11 cellular contexts compared by ENCODE assay signal in the genomic region with DNA sequence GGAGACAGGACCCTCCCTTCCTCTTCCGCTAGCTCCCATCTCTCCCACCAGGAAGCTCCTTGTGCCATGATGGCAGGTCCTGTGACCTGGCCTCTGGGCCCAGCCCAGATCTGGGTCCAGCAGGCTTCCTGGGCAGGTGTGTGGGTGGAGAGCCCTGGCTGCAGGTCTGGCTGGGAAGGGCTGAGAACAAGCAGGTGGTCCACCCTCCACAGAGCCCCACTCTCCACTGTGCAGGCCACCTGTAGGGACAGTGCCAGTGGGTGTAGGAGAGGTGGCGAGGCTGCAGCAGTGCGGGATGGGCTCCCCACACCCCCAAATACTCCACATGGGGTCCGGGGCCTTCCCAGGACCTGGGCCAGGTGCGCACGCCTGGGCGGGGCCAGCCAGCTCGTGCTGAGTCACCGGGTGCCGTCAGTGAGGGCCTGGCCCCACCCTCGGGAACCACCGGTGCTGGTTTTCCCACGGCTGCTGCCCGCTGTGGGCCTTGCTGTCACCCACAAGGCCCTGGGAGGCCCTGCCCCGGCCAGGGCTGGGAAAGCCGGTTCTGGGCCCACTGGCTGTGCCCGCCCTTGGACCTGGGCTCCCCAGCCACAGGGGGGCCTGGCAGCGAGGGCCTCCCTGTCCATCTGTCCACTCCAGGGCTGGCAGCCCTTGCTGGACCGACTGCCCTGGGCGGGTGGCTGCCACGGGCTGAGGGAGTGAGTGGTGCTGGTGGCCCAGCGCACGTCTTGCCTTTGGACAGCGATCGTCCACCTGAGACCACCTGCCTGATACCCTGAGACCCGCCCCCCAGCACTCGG. TPM values are rescaled to one million over a fixed set of nuclear protein-coding genes. Genes with fewer than 3 reads are reported as not detected.
DNase-seq lines count a peak whose midpoint lies in the region; ATAC-seq and TF ChIP-seq lines count a peak whose summit lies in the region.
"Had no signal": no experiment of that assay in that cellular context is flagged by ENCODE, and none has a peak within 500 bp of the region (broad histone marks: within the 10 kb centered on the region; RNA-seq: fewer than 3 reads in every experiment).

No MANE protein-coding gene starts in this region.

- H4K20me1 ChIP-seq in PC-3 (ENCODE audit: low read length) = no peaks in the 10 kb centered on the region

- WGBS in suprapubic skin = 51% methylated on average over 2 of the region's 27 CpGs

- H3K4me2 ChIP-seq in PC-3 (ENCODE audit: low read length) = peak overlapping the region; percentile 65

- peak overlapping the region; percentile 94 for H3K9ac ChIP-seq in PC-3 (ENCODE audit: low read length)

- no peak overlapping the region; the same call in 1 of the 2 replicates for H2AFZ ChIP-seq in PC-3 (ENCODE audit: low read length)

- no peaks in the 10 kb centered on the region for H3K9me3 Mint-ChIP-seq in activated naive CD4-positive, alpha-beta T cell treated with anti-CD3 and anti-CD28 coated beads, Interleukin-2, amount 10 ng/mL, durations not matched to agents 7 days and 5 days
- no peaks in the 10 kb centered on the region for H3K9me3 Mint-ChIP-seq in activated naive CD4-positive, alpha-beta T cell treated with anti-CD3 and anti-CD28 coated beads, Interleukin-2, amount 50 U/mL, for 72 hours
- H3K9me3 Mint-ChIP-seq: activated T-cell treated with anti-CD3 and anti-CD28 coated beads, Interleukin-2, amount 50 U/mL, for 72 hours; HFFc6 had no signal

- TF ChIP-seq CTCF in PC-3 (conservative IDR thresholded peaks at IDR 0.05; ENCODE audit: low read depth, low read length) (no peak), foreskin keratinocyte (conservative IDR thresholded peaks at IDR 0.05) (peak; percentile 17), suprapubic skin (IDR thresholded peaks at IDR 0.05) (no peak)

- TF ChIP-seq EP300 in suprapubic skin (IDR thresholded peaks at IDR 0.05) = no peak

- POLR2A ChIA-PET in PC-3 (lab: Charles Lee; ENCODE audit: unreplicated experiment) = interaction anchor here (0.6 kb wide), 1 partner anchor 8 kb away, joined by 3 read pairs; no protein-coding TSS in a partner anchor

- H3F3A ChIP-seq in PC-3 (ENCODE audit: low read length, unreplicated experiment) = no peaks in the 10 kb centered on the region

- DNase-seq in activated naive CD4-positive, alpha-beta T cell treated with anti-CD3 and anti-CD28 coated beads, Interleukin-2, amount 10 ng/mL, durations not matched to agents 7 days and 5 days = peak; percentile 40
- no peak for DNase-seq in activated naive CD4-positive, alpha-beta T cell treated with anti-CD3 and anti-CD28 coated beads, Interleukin-2, amount 50 U/mL, for 72 hours (ENCODE audit: low spot score in 2 of 2)
- DNase-seq in PC-3 (peak; percentile 84), foreskin keratinocyte (peak; percentile 84 to 89), suprapubic skin (ENCODE audit: low spot score in 2 of 2) (peak; percentile 75 to 82), globus pallidus (ENCODE audit: low spot score) (no peak), putamen (ENCODE audit: low spot score) (no peak)
- DNase-seq: activated T-cell treated with anti-CD3 and anti-CD28 coated beads, Interleukin-2, amount 50 U/mL, for 72 hours; foreskin melanocyte; HFFc6 had no signal

- no peaks in the 10 kb centered on the region for H3K36me3 Mint-ChIP-seq in activated naive CD4-positive, alpha-beta T cell treated with anti-CD3 and anti-CD28 coated beads, Interleukin-2, amount 10 ng/mL, durations not matched to agents 7 days and 5 days
- no peaks in the 10 kb centered on the region for H3K36me3 Mint-ChIP-seq in activated naive CD4-positive, alpha-beta T cell treated with anti-CD3 and anti-CD28 coated beads, Interleukin-2, amount 50 U/mL, for 72 hours

- no peak overlapping the region for H3K4me3 Mint-ChIP-seq in activated naive CD4-positive, alpha-beta T cell treated with anti-CD3 and anti-CD28 coated beads, Interleukin-2, amount 10 ng/mL, durations not matched to agents 7 days and 5 days
- H3K4me3 Mint-ChIP-seq: activated T-cell treated with anti-CD3 and anti-CD28 coated beads, Interleukin-2, amount 50 U/mL, for 72 hours; HFFc6 had no signal

- no peaks in the 10 kb centered on the region for H3K36me3 ChIP-seq in PC-3 (ENCODE audit: low read depth, low read length)
- H3K36me3 ChIP-seq in suprapubic skin = no peaks in the 10 kb centered on the region

- H3K27ac ChIP-seq in PC-3 (ENCODE audit: low read length) (peak overlapping the region; percentile 97), foreskin keratinocyte (peak overlapping the region; percentile 99), suprapubic skin (peak overlapping the region; percentile 91)

- peaks cover 6% of the 10 kb centered on the region for H3K4me1 Mint-ChIP-seq in activated naive CD4-positive, alpha-beta T cell treated with anti-CD3 and anti-CD28 coated beads, Interleukin-2, amount 10 ng/mL, durations not matched to agents 7 days and 5 days

- peaks cover 26% of the 10 kb centered on the region for H3K4me1 ChIP-seq in PC-3 (ENCODE audit: insufficient read depth, low read length)
- peaks cover 18% of the 10 kb centered on the region for H3K4me1 ChIP-seq in foreskin keratinocyte
- peaks cover 86% of the 10 kb centered on the region for H3K4me1 ChIP-seq in suprapubic skin

- H3K9me2 ChIP-seq in PC-3 (replicated peaks; ENCODE audit: low read length) = no peaks in the 10 kb centered on the region

- no TSS peak for BruUV-seq in PC-3 (replicated peaks; lab: Mats Ljungman, UMichigan)

- no peak for TF ChIP-seq POLR2A in suprapubic skin (IDR thresholded peaks at IDR 0.05)

- CTCF ChIA-PET in activated naive CD4-positive, alpha-beta T cell treated with anti-CD3 and anti-CD28 coated beads, Interleukin-2, amount 10 ng/mL, durations not matched to agents 7 days and 5 days (lab: Charles Lee) = no interaction called here
- CTCF ChIA-PET in PC-3 (lab: Charles Lee) = no interaction called here

- no peak for ATAC-seq in activated naive CD4-positive, alpha-beta T cell treated with anti-CD3 and anti-CD28 coated beads, Interleukin-2, amount 50 U/mL, for 72 hours
- peak; percentile 70 for ATAC-seq in PC-3
- ATAC-seq in foreskin keratinocyte = peak; percentile 76
- no peak for ATAC-seq in GM21619 (IDR thresholded peaks at IDR 0.05; ENCODE audit: unreplicated experiment)

- H3K27me3 ChIP-seq in PC-3 (ENCODE audit: low read length) = no peaks in the 10 kb centered on the region
- H3K27me3 ChIP-seq in foreskin keratinocyte = peaks cover 29% of the 10 kb centered on the region
- peaks cover 9% of the 10 kb centered on the region for H3K27me3 ChIP-seq in suprapubic skin

- peaks cover 45% of the 10 kb centered on the region for H3K27me3 Mint-ChIP-seq in activated naive CD4-positive, alpha-beta T cell treated with anti-CD3 and anti-CD28 coated beads, Interleukin-2, amount 10 ng/mL, durations not matched to agents 7 days and 5 days

- no peaks in the 10 kb centered on the region for H3K79me2 ChIP-seq in PC-3 (ENCODE audit: low read length)

- H3K9me3 ChIP-seq in PC-3 (ENCODE audit: low read length) = no peaks in the 10 kb centered on the region
- no peaks in the 10 kb centered on the region for H3K9me3 ChIP-seq in suprapubic skin

- H3K4me3 ChIP-seq in PC-3 (ENCODE audit: low read length) = no peak overlapping the region
- H3K4me3 ChIP-seq in suprapubic skin = no peak overlapping the region

- H3K27ac Mint-ChIP-seq in activated naive CD4-positive, alpha-beta T cell treated with anti-CD3 and anti-CD28 coated beads, Interleukin-2, amount 10 ng/mL, durations not matched to agents 7 days and 5 days = no peak overlapping the region
- no peak overlapping the region for H3K27ac Mint-ChIP-seq in activated naive CD4-positive, alpha-beta T cell treated with anti-CD3 and anti-CD28 coated beads, Interleukin-2, amount 50 U/mL, for 72 hours
- H3K27ac Mint-ChIP-seq: activated T-cell treated with anti-CD3 and anti-CD28 coated beads, Interleukin-2, amount 50 U/mL, for 72 hours; HFFc6 had no signal

- intact Hi-C loops in PC-3 (cut with micrococcal nuclease) = no loop called here

RNA-seq across cellular contexts. Expression of gene NRARP, which starts 9.3 kb away (rescaled TPM):
- 1 to 10 TPM in 1 of 2 donors, under 1 TPM in 1; 0.61 to 3.1 TPM for total RNA-seq in activated naive CD4-positive, alpha-beta T cell treated with anti-CD3 and anti-CD28 coated beads, Interleukin-2, amount 50 U/mL, for 72 hours
- total RNA-seq in PC-3 (2014; rRNA removed) = 35.5 and 36.8 TPM in 2 replicates
- total RNA-seq in foreskin keratinocyte = 0.81 and 1.1 TPM in 2 replicates
- 0.76 and 0.96 TPM in 2 replicates for polyA plus RNA-seq in foreskin keratinocyte
- 10 to 100 TPM; 25.3 to 69.0 (median 65.5) TPM for total RNA-seq in suprapubic skin

RNA-seq across cellular contexts. Expression of gene TOR4A, which starts 33.8 kb away (rescaled TPM):
- 1 to 10 TPM; 2.6 to 8.8 TPM for total RNA-seq in activated naive CD4-positive, alpha-beta T cell treated with anti-CD3 and anti-CD28 coated beads, Interleukin-2, amount 50 U/mL, for 72 hours
- total RNA-seq in PC-3 (2014; rRNA removed) (28.9 and 32.7 TPM in 2 replicates), foreskin keratinocyte (15.8 and 19.9 TPM in 2 replicates), suprapubic skin (1 to 10 TPM; 3.5 to 9.2 (median 4.4) TPM)
- polyA plus RNA-seq in foreskin keratinocyte = 11.8 and 15.7 TPM in 2 replicates

RNA-seq across cellular contexts. Expression of gene NELFB, which starts 56.2 kb away (rescaled TPM):
- 10 to 100 TPM; 57.6 to 58.4 TPM for total RNA-seq in activated naive CD4-positive, alpha-beta T cell treated with anti-CD3 and anti-CD28 coated beads, Interleukin-2, amount 50 U/mL, for 72 hours
- 50.7 and 69.5 TPM in 2 replicates for total RNA-seq in PC-3 (2014; rRNA removed)
- 47.5 and 51.3 TPM in 2 replicates for total RNA-seq in foreskin keratinocyte
- 50.3 and 54.3 TPM in 2 replicates for polyA plus RNA-seq in foreskin keratinocyte
- 10 to 100 TPM; 45.0 to 54.2 (median 50.9) TPM for total RNA-seq in suprapubic skin

Comparison
In these comparisons a context has a peak if more than half of its experiments do, and no peak if none do; other contexts are left out.
1. DNase-seq: peak in activated naive CD4-positive, alpha-beta T cell treated with anti-CD3 and anti-CD28 coated beads, Interleukin-2, amount 10 ng/mL, durations not matched to agents 7 days and 5 days (single experiment), PC-3 (single experiment), foreskin keratinocyte (2 of 2) and suprapubic skin (2 of 2); none in activated naive CD4-positive, alpha-beta T cell treated with anti-CD3 and anti-CD28 coated beads, Interleukin-2, amount 50 U/mL, for 72 hours (0 of 2), globus pallidus (single experiment) and putamen (single experiment).
2. ATAC-seq: peak in PC-3 (single experiment) and foreskin keratinocyte (single experiment); none in activated naive CD4-positive, alpha-beta T cell treated with anti-CD3 and anti-CD28 coated beads, Interleukin-2, amount 50 U/mL, for 72 hours (0 of 2) and GM21619 (single experiment).
3. Peak in every context shown above with its lines, with median percentiles within 50 percentile points of each other: H3K27ac ChIP-seq.